Comparison of ENCODE assay signal across 23 cellular contexts in genomic region chr6:128121190-128121589, GRCh38.
"Had no signal": no experiment of that assay in that cellular context is flagged by ENCODE, and none has a peak within 500 bp of the region (broad histone marks: within the 10 kb centered on the region; RNA-seq: fewer than 3 reads in every experiment).

No MANE protein-coding gene starts in this region.

- H3K4me3 Mint-ChIP-seq: T-cell had no signal

- FAIRE-seq: HTR-8/SVneo had no signal

- H3K9ac ChIP-seq: KMS-11, SK-N-SH had no signal

- H3K9me3 ChIP-seq: SK-N-SH had no signal

- H3K9me2 ChIP-seq: SK-N-SH had no signal

- H3K27ac ChIP-seq: HL-60, KMS-11, RWPE1 had no signal

- H3K27me3 Mint-ChIP-seq: T-cell had no signal

- ATAC-seq: Panc1, PC-3, T-cell had no signal

- H3K4me2 ChIP-seq: KMS-11, SK-N-SH had no signal

- DNase-seq: IMR-90, Kasumi-1, NCI-H1092, NCI-H1417 treated with DMSO at 0.1 percent for 48 hours, NCI-H146, NCI-H1694 treated with DMSO at 0.1 percent for 48 hours, NCI-H1930, NCI-H2081, NCI-H2171, NCI-H226, NCI-H446, NCI-H510A, NCI-H774, PC-3, SHP77, SK-N-SH, SW 1271, T-cell had no signal

- H3K27ac Mint-ChIP-seq: T-cell had no signal

- H3K9me3 Mint-ChIP-seq: T-cell had no signal
